In genomic region chr7:120053390-120053961, GRCh38 we compare ENCODE assay signal across 8 cellular contexts.
DNase-seq lines count a peak whose midpoint lies in the region; ATAC-seq and TF ChIP-seq lines count a peak whose summit lies in the region.

No MANE protein-coding gene starts in this region.

- no peaks in the 10 kb centered on the region for H3K4me1 ChIP-seq in thyroid gland

- no peak for TF ChIP-seq CTCF in brain microvascular endothelial cell (IDR thresholded peaks at IDR 0.05; ENCODE audit: low read depth, low read length, missing control alignments)
- TF ChIP-seq CTCF in thyroid gland (IDR thresholded peaks at IDR 0.05): no peak

- no peaks in the 10 kb centered on the region for H3K27me3 ChIP-seq in brain microvascular endothelial cell (replicated peaks)
- no peaks in the 10 kb centered on the region for H3K27me3 ChIP-seq in thyroid gland

- no peak overlapping the region for H3K4me3 ChIP-seq in brain microvascular endothelial cell (ENCODE audit: low read depth, low read length)
- H3K4me3 ChIP-seq in thyroid gland (replicated peaks in 1 of 3): no peak overlapping the region

- H3K36me3 Mint-ChIP-seq in T-helper 2 cell treated with Interferon-gamma antibody and Interleukin-4, amounts not matched to agents 5 μg/mL and 100 μg/mL, for 36 hours (ENCODE audit: low read depth): no peaks in the 10 kb centered on the region
- no peaks in the 10 kb centered on the region for H3K36me3 Mint-ChIP-seq in stimulated activated naive B cell treated with anti-CD40 and anti-IgM and Interleukin-4, amounts not matched to agents 10 μg/mL and 1 μg/mL and 100 μg/mL, for 72 hours

- 59 to 66% methylated on average over 5 of the region's 5 CpGs for WGBS in thyroid gland, 2 donors

- peaks cover 11% of the 10 kb centered on the region for H3K9me3 Mint-ChIP-seq in T-helper 2 cell treated with Interferon-gamma antibody and Interleukin-4, amounts not matched to agents 5 μg/mL and 100 μg/mL, for 36 hours
- H3K9me3 Mint-ChIP-seq in stimulated activated naive B cell treated with anti-CD40 and anti-IgM and Interleukin-4, amounts not matched to agents 10 μg/mL and 1 μg/mL and 100 μg/mL, for 72 hours: peaks cover 0 to 1% of the 10 kb centered on the region in 2 donors

- ATAC-seq in stimulated activated naive B cell treated with anti-CD40 and anti-IgM and Interleukin-4, amounts not matched to agents 10 μg/mL and 1 μg/mL and 100 μg/mL, for 72 hours (replicated peaks): no peak

- no peaks in the 10 kb centered on the region for H3K9me3 ChIP-seq in thyroid gland

- H3K36me3 ChIP-seq in brain microvascular endothelial cell (replicated peaks) (no peaks in the 10 kb centered on the region), thyroid gland (no peaks in the 10 kb centered on the region)

- no peak overlapping the region for H3K27ac Mint-ChIP-seq in T-helper 2 cell treated with Interferon-gamma antibody and Interleukin-4, amounts not matched to agents 5 μg/mL and 100 μg/mL, for 36 hours
- no peak overlapping the region for H3K27ac Mint-ChIP-seq in stimulated activated naive B cell treated with anti-CD40 and anti-IgM and Interleukin-4, amounts not matched to agents 10 μg/mL and 1 μg/mL and 100 μg/mL, for 72 hours

- intact Hi-C loops in thyroid gland (cut with DNase I): no loop called here

- no peaks in the 10 kb centered on the region for H3K27me3 Mint-ChIP-seq in T-helper 2 cell treated with Interferon-gamma antibody and Interleukin-4, amounts not matched to agents 5 μg/mL and 100 μg/mL, for 36 hours (ENCODE audit: low read depth)
- H3K27me3 Mint-ChIP-seq in stimulated activated naive B cell treated with anti-CD40 and anti-IgM and Interleukin-4, amounts not matched to agents 10 μg/mL and 1 μg/mL and 100 μg/mL, for 72 hours: no peaks in the 10 kb centered on the region

- TF ChIP-seq POLR2A in thyroid gland (IDR thresholded peaks at IDR 0.05): no peak

- H3K27ac ChIP-seq in brain microvascular endothelial cell: peak overlapping the region; percentile 87
- peak overlapping the region in 2 of 3 donors; percentile 44 to 53 for H3K27ac ChIP-seq in thyroid gland

- DNase-seq in MV-4-11 (lab: John Stamatoyannopoulos, UW): peak; percentile 85
- peak; percentile 33 for DNase-seq in brain microvascular endothelial cell
- peak; percentile 62 for DNase-seq in kidney glomerular epithelial cell (lab: John Stamatoyannopoulos, UW)
- DNase-seq in thyroid gland: no peak
- no peak for DNase-seq in T-helper 2 cell treated with Interferon-gamma antibody and Interleukin-4, amounts not matched to agents 5 μg/mL and 100 μg/mL, for 36 hours (ENCODE audit: low spot score)
- no peak for DNase-seq in NCI-H187 (lab: John Stamatoyannopoulos, UW)
- DNase-seq in NCI-H526 treated with DMSO at 0.1 percent for 48 hours (lab: John Stamatoyannopoulos, UW): no peak
- no peak for DNase-seq in stimulated activated naive B cell treated with anti-CD40 and anti-IgM and Interleukin-4, amounts not matched to agents 10 μg/mL and 1 μg/mL and 100 μg/mL, for 72 hours

- no peak overlapping the region for H3K4me3 Mint-ChIP-seq in T-helper 2 cell treated with Interferon-gamma antibody and Interleukin-4, amounts not matched to agents 5 μg/mL and 100 μg/mL, for 36 hours
- no peak overlapping the region for H3K4me3 Mint-ChIP-seq in stimulated activated naive B cell treated with anti-CD40 and anti-IgM and Interleukin-4, amounts not matched to agents 10 μg/mL and 1 μg/mL and 100 μg/mL, for 72 hours

- in situ Hi-C loops in brain microvascular endothelial cell (cut with HindIII; ENCODE audit: low pct_ligation_motif_present, low sequenced_read_pairs): no loop called here

- H3K4me1 Mint-ChIP-seq in T-helper 2 cell treated with Interferon-gamma antibody and Interleukin-4, amounts not matched to agents 5 μg/mL and 100 μg/mL, for 36 hours (ENCODE audit: low read depth): no peaks in the 10 kb centered on the region
- no peaks in the 10 kb centered on the region for H3K4me1 Mint-ChIP-seq in stimulated activated naive B cell treated with anti-CD40 and anti-IgM and Interleukin-4, amounts not matched to agents 10 μg/mL and 1 μg/mL and 100 μg/mL, for 72 hours

Comparison
In these comparisons a context has a peak if more than half of its experiments do, and no peak if none do; other contexts are left out.
1. DNase-seq: peak in MV-4-11 (single experiment), brain microvascular endothelial cell (single experiment) and kidney glomerular epithelial cell (single experiment); none in thyroid gland (0 of 2), T-helper 2 cell treated with Interferon-gamma antibody and Interleukin-4, amounts not matched to agents 5 μg/mL and 100 μg/mL, for 36 hours (single experiment), NCI-H187 (0 of 2), NCI-H526 treated with DMSO at 0.1 percent for 48 hours (single experiment) and stimulated activated naive B cell treated with anti-CD40 and anti-IgM and Interleukin-4, amounts not matched to agents 10 μg/mL and 1 μg/mL and 100 μg/mL, for 72 hours (single experiment).